ENCODE assay signal across 1 cellular context in genomic region chr14:70415788-70416187, GRCh38.
TF ChIP-seq lines count a peak whose summit lies in the region.

No MANE protein-coding gene starts in this region.

TF ChIP-seq in GM23338, 12 proteins besides CTCF, POLR2A, EP300 and RAD21 (continued from another document):
- TF ChIP-seq ZNF462 (CRISPR knock-in tag; IDR thresholded peaks at IDR 0.05) (no peak), ZNF114 (CRISPR knock-in tag; IDR thresholded peaks at IDR 0.05) (no peak), POLR2AphosphoS5 (IDR thresholded peaks at IDR 0.05; ENCODE audit: low read depth) (no peak), EZH2 (IDR thresholded peaks at IDR 0.05; ENCODE audit: low read depth, unreplicated experiment) (no peak), STAT1 (IDR thresholded peaks at IDR 0.05; ENCODE audit: unreplicated experiment) (no peak), EZH2phosphoT487 (IDR thresholded peaks at IDR 0.05; ENCODE audit: unreplicated experiment) (no peak)
